In the genomic region with DNA sequence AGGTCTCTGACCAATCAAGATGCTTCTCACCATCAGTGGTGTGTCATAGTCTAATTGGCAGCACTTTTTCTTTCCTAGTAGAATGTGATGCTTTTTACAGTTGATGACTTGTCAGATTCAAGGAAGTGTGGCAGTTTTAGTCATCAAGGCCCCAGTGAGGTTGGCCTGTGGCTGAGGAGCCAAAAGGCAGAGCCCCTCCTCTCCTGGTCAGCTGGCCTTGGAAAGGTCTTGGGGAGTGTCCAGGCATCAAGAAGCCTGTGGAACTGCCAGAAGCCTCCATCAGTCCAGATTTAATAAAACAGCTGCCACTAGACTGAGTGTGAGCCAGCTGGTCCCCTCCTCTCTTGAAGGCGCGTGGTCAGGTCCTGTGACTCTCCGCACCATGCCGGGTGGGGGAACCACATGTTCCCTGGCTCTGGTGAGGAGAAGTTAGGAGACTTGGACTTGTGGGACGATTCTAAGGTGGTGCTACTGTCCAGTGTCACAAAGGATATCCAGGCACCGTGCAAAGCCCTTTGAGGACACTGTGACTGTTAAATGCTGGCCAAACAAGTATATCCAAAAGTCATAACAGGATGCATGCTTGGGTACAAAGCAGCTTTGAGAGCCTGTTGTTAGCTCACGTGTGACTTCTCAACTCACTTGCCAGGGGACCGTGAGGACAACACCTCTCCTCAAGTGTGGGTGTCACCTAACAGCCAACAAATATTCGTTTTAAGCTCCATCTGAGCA, we compare ENCODE assay signal across 12 cellular contexts. TPM values are rescaled to one million over a fixed set of nuclear protein-coding genes. Genes with fewer than 3 reads are reported as not detected.
DNase-seq lines count a peak whose midpoint lies in the region; ATAC-seq and TF ChIP-seq lines count a peak whose summit lies in the region.
"Had no signal": no experiment of that assay in that cellular context is flagged by ENCODE, and none has a peak within 500 bp of the region (broad histone marks: within the 10 kb centered on the region; RNA-seq: fewer than 3 reads in every experiment).

No MANE protein-coding gene starts in this region.

- DNase-seq in NCI-H2029 (lab: John Stamatoyannopoulos, UW) (peak; percentile 68), colonic mucosa (peak; percentile 45), left lung (no peak), CD14-positive monocyte (ENCODE audit: low spot score) (no peak), smooth muscle cell (lab: John Stamatoyannopoulos, UW; ENCODE audit: unreplicated experiment) (no peak)
- DNase-seq: DMS79 treated with DMSO at 0.1 percent for 48 hours, NCI-H2081 treated with DMSO at 0.1 percent for 48 hours had no signal

- no peak overlapping the region for H3K4me2 ChIP-seq in smooth muscle cell

- peak overlapping the region in 1 of 2 donors; percentile 21 for H3K9ac ChIP-seq in colonic mucosa (ENCODE audit: low read depth in 2 of 2, low read length in 2 of 2)
- no peak overlapping the region for H3K9ac ChIP-seq in smooth muscle cell (ENCODE audit: low read depth)

- H2AFZ ChIP-seq in smooth muscle cell (ENCODE audit: low read depth) = no peak overlapping the region

- peaks cover 26% of the 10 kb centered on the region for H3K4me1 Mint-ChIP-seq in CD14-positive monocyte

- H3K27me3 Mint-ChIP-seq in CD14-positive monocyte (ENCODE audit: low read depth in 3 of 3) = peaks cover 18 to 36% (median 34%) of the 10 kb centered on the region in 3 donors

- H3K27ac Mint-ChIP-seq in CD14-positive monocyte = peak overlapping the region in 1 of 7 donors; percentile 21

- no peaks in the 10 kb centered on the region for H3K79me2 ChIP-seq in smooth muscle cell (ENCODE audit: low read depth)

- TF ChIP-seq CTCF in colonic mucosa (IDR thresholded peaks at IDR 0.05) (no peak), left lung (IDR thresholded peaks at IDR 0.05) (no peak), CD14-positive monocyte (IDR thresholded peaks at IDR 0.05) (no peak), smooth muscle cell (IDR thresholded peaks at IDR 0.05; ENCODE audit: borderline replicate concordance, insufficient read depth, poor library complexity, severe bottlenecking) (no peak)

- 89% methylated on average over 9 of the region's 9 CpGs for WGBS in smooth muscle cell (ENCODE audit: low lambda C conversion rate)

- H3K36me3 ChIP-seq in colonic mucosa = no peaks in the 10 kb centered on the region
- H3K36me3 ChIP-seq in left lung = no peaks in the 10 kb centered on the region
- H3K36me3 ChIP-seq in smooth muscle cell (ENCODE audit: low read depth) = no peaks in the 10 kb centered on the region

- H3K9me3 ChIP-seq in colonic mucosa (no peaks in the 10 kb centered on the region), left lung (no peaks in the 10 kb centered on the region), smooth muscle cell (replicated peaks; ENCODE audit: low read depth) (no peaks in the 10 kb centered on the region)

- ATAC-seq in left lung = peak; percentile 7
- ATAC-seq in HG03039 (IDR thresholded peaks at IDR 0.05; ENCODE audit: unreplicated experiment) = no peak
- ATAC-seq in HG03139 (IDR thresholded peaks at IDR 0.05; ENCODE audit: unreplicated experiment) = no peak
- ATAC-seq: HCT116 had no signal

- H3K4me1 ChIP-seq in colonic mucosa = no peaks in the 10 kb centered on the region
- H3K4me1 ChIP-seq in left lung = peaks cover 22 to 31% of the 10 kb centered on the region in 2 donors
- H3K4me1 ChIP-seq in smooth muscle cell (ENCODE audit: low read depth) = peaks cover 18% of the 10 kb centered on the region

- no peaks in the 10 kb centered on the region for H4K20me1 ChIP-seq in smooth muscle cell (ENCODE audit: low read depth)

- H3F3A ChIP-seq in smooth muscle cell (ENCODE audit: low read depth) = peaks cover 23% of the 10 kb centered on the region

- H3K36me3 Mint-ChIP-seq in CD14-positive monocyte = no peaks in the 10 kb centered on the region

- intact Hi-C loops in colonic mucosa (cut with DNase I) = no loop called here
- intact Hi-C loops in left lung (cut with DNase I) = no loop called here
- intact Hi-C loops in CD14-positive monocyte (cut with micrococcal nuclease) = no loop called here

- H3K27me3 ChIP-seq in colonic mucosa (no peaks in the 10 kb centered on the region), left lung (peaks cover 0 to 2% of the 10 kb centered on the region in 2 donors), smooth muscle cell (ENCODE audit: low read depth) (no peaks in the 10 kb centered on the region)

- H3K9me3 Mint-ChIP-seq in CD14-positive monocyte = peaks cover 0 to 2% (median 1%) of the 10 kb centered on the region in 7 donors

- H3K4me3 ChIP-seq in colonic mucosa (no peak overlapping the region), left lung (no peak overlapping the region), smooth muscle cell (no peak overlapping the region)
- H3K4me3 ChIP-seq: SK-N-MC had no signal

- no peak overlapping the region for H3K4me3 Mint-ChIP-seq in CD14-positive monocyte

- H3K27ac ChIP-seq in colonic mucosa (no peak overlapping the region), left lung (peak overlapping the region in 1 of 2 donors; percentile 53), temporal lobe (ENCODE audit: low read depth, low read length) (peak overlapping the region; percentile 14), smooth muscle cell (ENCODE audit: low read depth) (no peak overlapping the region)
- H3K27ac ChIP-seq: SK-N-MC had no signal

RNA-seq across cellular contexts. Expression of a gene that starts 6.1 kb away (rescaled TPM):
- total RNA-seq in colonic mucosa = 10 to 100 TPM in 1 of 2 donors, 1 to 10 TPM in 1; 2.7 to 15.1 TPM
- 10 to 100 TPM; 22.7 to 26.2 TPM for total RNA-seq in left lung
- 3.7 TPM for total RNA-seq in temporal lobe
- polyA plus RNA-seq in CD14-positive monocyte = not detected
- total RNA-seq in smooth muscle cell = 13.3 and 16.1 TPM in 2 replicates
- 18.7 and 20.2 TPM in 2 replicates for polyA plus RNA-seq in smooth muscle cell

Comparison
In these comparisons a context has a peak if more than half of its experiments do, and no peak if none do; other contexts are left out.
1. DNase-seq: peak in NCI-H2029 (single experiment) and colonic mucosa (single experiment); none in left lung (0 of 2), CD14-positive monocyte (single experiment) and smooth muscle cell (single experiment).